Comparison of ENCODE assay signal across 9 cellular contexts in the genomic region with DNA sequence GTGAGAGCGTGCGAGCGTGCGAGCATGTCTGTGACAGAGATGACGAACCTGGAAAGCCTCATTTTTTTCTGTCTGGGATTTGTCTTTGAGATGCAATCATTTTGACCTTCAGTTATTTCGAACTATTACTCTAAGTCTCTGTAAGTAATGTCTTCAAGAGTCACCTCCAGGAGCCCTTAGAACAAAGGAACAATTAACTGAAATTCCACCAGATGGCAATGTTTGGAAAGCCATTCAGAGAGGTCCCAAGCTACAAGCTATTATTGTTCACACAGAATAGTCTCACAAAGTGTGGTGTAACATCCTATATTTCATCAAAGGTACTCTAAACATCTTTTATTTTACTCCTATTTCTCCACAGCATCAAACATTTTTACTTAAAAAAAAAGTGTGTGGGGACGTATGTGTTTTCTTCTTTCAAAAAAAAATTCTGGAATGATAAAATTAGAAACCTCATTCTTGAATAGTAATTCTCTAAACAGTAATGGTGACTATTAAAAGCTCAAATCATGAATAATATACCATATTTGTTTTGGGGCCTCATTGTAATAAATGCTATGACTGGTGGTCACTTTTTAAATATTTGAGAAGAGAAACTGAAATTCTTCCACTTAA. TPM values are rescaled to one million over a fixed set of nuclear protein-coding genes. Genes with fewer than 3 reads are reported as not detected.
DNase-seq lines count a peak whose midpoint lies in the region; ATAC-seq and TF ChIP-seq lines count a peak whose summit lies in the region.
"Had no signal": no experiment of that assay in that cellular context is flagged by ENCODE, and none has a peak within 500 bp of the region (broad histone marks: within the 10 kb centered on the region; RNA-seq: fewer than 3 reads in every experiment).

No MANE protein-coding gene starts in this region.

- H3K4me3 ChIP-seq in heart right ventricle, result no peak overlapping the region

- H3K9me3 ChIP-seq in heart right ventricle, result no peaks in the 10 kb centered on the region

- no peaks in the 10 kb centered on the region for H3K27me3 ChIP-seq in heart right ventricle

- 51 to 54% methylated on average over 7 of the region's 7 CpGs for WGBS in heart right ventricle, 2 donors

- H3K27ac ChIP-seq in heart right ventricle, result no peak overlapping the region

- H3K36me3 Mint-ChIP-seq in activated T-helper 17 cell treated with anti-CD3 and anti-CD28 coated beads, Interleukin-2, amount 50 U/mL, for 72 hours (ENCODE audit: low read depth), result no peaks in the 10 kb centered on the region

- H3K27me3 Mint-ChIP-seq in activated T-helper 17 cell treated with anti-CD3 and anti-CD28 coated beads, Interleukin-2, amount 50 U/mL, for 72 hours, result no peaks in the 10 kb centered on the region

- intact Hi-C loops in heart right ventricle (cut with DNase I), result loop anchor here (1.0 to 10.0 kb wide), 11 partner anchors 136 to 359 kb away; a partner anchor contains a TSS

- no peaks in the 10 kb centered on the region for H3K4me1 Mint-ChIP-seq in activated T-helper 17 cell treated with anti-CD3 and anti-CD28 coated beads, Interleukin-2, amount 50 U/mL, for 72 hours

- DNase-seq in COLO829 (ENCODE audit: low spot score), result peak; percentile 70
- DNase-seq in NCI-H2171 (lab: John Stamatoyannopoulos, UW), result peak; percentile 52
- DNase-seq in heart right ventricle, result peak in 1 of 2 donors; percentile 28
- DNase-seq in renal cortical epithelial cell (ENCODE audit: low read depth), result peak; percentile 76

- peaks cover 0 to 6% (median 0%) of the 10 kb centered on the region in 9 donors for H3K4me1 ChIP-seq in heart right ventricle

- ATAC-seq in GM18909 (IDR thresholded peaks at IDR 0.05; ENCODE audit: poor library complexity, unreplicated experiment) (peak; percentile 82), HG03135 (IDR thresholded peaks at IDR 0.05; ENCODE audit: unreplicated experiment) (peak; percentile 85), heart right ventricle (peak; percentile 80 to 92 (median 88)), GM18870 (IDR thresholded peaks at IDR 0.05; ENCODE audit: unreplicated experiment) (no peak)
- ATAC-seq in activated T-helper 17 cell treated with anti-CD3 and anti-CD28 coated beads, Interleukin-2, amount 50 U/mL, for 72 hours (replicated peaks), result peak; percentile 74

- no peaks in the 10 kb centered on the region for H3K9me3 Mint-ChIP-seq in activated T-helper 17 cell treated with anti-CD3 and anti-CD28 coated beads, Interleukin-2, amount 50 U/mL, for 72 hours
- H3K9me3 Mint-ChIP-seq: T-helper 1 cell treated with Interleukin-12 subunit alpha and Interleukin-12 subunit beta and Interleukin-4 antibody, amounts not matched to agents 30 μg/mL and 1 μg/mL, for 36 hours had no signal

- H3K36me3 ChIP-seq in heart right ventricle, result no peaks in the 10 kb centered on the region

- H3K27ac Mint-ChIP-seq in activated T-helper 17 cell treated with anti-CD3 and anti-CD28 coated beads, Interleukin-2, amount 50 U/mL, for 72 hours, result no peak overlapping the region
- H3K27ac Mint-ChIP-seq: T-helper 1 cell treated with Interleukin-12 subunit alpha and Interleukin-12 subunit beta and Interleukin-4 antibody, amounts not matched to agents 30 μg/mL and 1 μg/mL, for 36 hours had no signal

- H3K4me3 Mint-ChIP-seq in activated T-helper 17 cell treated with anti-CD3 and anti-CD28 coated beads, Interleukin-2, amount 50 U/mL, for 72 hours, result no peak overlapping the region
- H3K4me3 Mint-ChIP-seq: T-helper 1 cell treated with Interleukin-12 subunit alpha and Interleukin-12 subunit beta and Interleukin-4 antibody, amounts not matched to agents 30 μg/mL and 1 μg/mL, for 36 hours had no signal

- peak; percentile 45 to 86 (median 75) for TF ChIP-seq CTCF in heart right ventricle (IDR thresholded peaks at IDR 0.05)

RNA-seq across cellular contexts. Expression of a gene that starts 35.1 kb away (rescaled TPM):
- 10 to 100 TPM; 31.6 to 32.5 TPM for total RNA-seq in activated T-helper 17 cell treated with anti-CD3 and anti-CD28 coated beads, Interleukin-2, amount 50 U/mL, for 72 hours
- total RNA-seq in heart right ventricle (100 to 1,000 TPM in 8 of 10 donors, 10 to 100 TPM in 2; 63.9 to 211 (median 137) TPM), renal cortical epithelial cell (3.8 and 10.0 TPM in 2 replicates)
- polyA plus RNA-seq in heart right ventricle, result 10 to 100 TPM; 31.7 to 71.1 TPM
